1 cellular context compared by ENCODE assay signal in genomic region chr6:24464253-24465038, GRCh38.
TF ChIP-seq lines count a peak whose summit lies in the region.

No MANE protein-coding gene starts in this region.

TF ChIP-seq in K562, 482 proteins besides CTCF, POLR2A, EP300 and RAD21 (continued from another document):
- peak; percentile 9 for TF ChIP-seq PRDM10 (IDR thresholded peaks at IDR 0.05; ENCODE audit: partially characterized antibody)
- no peak for TF ChIP-seq ZNF707 (CRISPR knock-in tag; conservative IDR thresholded peaks at IDR 0.05)
- TF ChIP-seq LEF1 (IDR thresholded peaks at IDR 0.05) = no peak
